ENCODE assay signal across 33 cellular contexts in the genomic region with DNA sequence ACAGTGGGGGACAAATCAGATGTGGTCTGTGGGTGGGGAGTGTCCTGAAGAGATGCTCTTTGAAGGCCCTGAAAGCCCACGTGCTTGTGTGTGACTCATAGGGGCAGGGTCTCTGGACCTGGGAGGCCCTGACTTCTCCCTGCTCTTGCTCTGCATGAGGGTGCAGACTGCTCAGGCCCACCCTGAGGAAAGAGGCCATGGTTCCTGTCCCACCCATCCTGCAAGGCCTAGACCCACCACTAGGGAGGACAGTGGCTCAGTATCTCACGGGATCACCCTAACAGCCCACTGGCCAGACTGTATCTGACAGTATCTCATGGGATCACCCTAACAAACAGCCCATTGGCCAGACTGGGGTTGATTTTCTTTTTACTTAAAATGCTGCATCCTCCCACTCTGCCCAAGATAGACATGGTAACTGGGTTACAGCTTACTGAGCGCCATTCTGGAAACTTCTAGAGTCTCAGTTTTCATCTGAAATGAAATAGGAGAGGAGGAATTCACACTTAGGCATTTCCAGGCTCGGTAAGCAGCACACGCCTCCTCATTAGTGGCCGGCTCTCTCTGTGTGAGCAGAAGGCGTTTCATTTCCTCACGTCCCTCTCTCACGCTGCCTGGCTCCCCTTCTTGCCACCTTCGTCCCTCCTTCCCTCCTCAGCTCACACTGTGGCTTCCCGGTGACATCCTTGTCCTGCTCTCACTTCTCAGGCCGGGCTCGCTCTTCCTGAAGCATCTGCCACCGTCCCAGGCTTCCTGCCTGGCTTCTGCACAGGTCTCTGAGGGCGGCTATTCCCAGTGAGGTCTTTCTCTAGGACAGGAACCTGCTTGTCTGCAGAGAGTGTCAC.
DNase-seq lines count a peak whose midpoint lies in the region; ATAC-seq, FAIRE-seq and TF ChIP-seq lines count a peak whose summit lies in the region.
"Had no signal": no experiment of that assay in that cellular context is flagged by ENCODE, and none has a peak within 500 bp of the region (broad histone marks: within the 10 kb centered on the region; RNA-seq: fewer than 3 reads in every experiment).

No MANE protein-coding gene starts in this region.

- H2BK120ac ChIP-seq in mesenchymal stem cell (ENCODE audit: low read depth, low read length) = no peak overlapping the region

- no peak for TF ChIP-seq RAD21 in HepG2 (CRISPR knock-in tag; IDR thresholded peaks at IDR 0.05)

- CTCF ChIA-PET in HepG2 (lab: Yijun Ruan, JAX; ENCODE audit: low intra/inter-chr PET ratio, low total read pairs) = no interaction called here

- H3K9me3 Mint-ChIP-seq in natural killer cell treated with Interleukin-12 subunit alpha and Interleukin-12 subunit beta and Interleukin-15 and Interleukin-18, amount 100 ng/mL, for 72 hours = peaks cover 4% of the 10 kb centered on the region
- H3K9me3 Mint-ChIP-seq in natural killer cell = peaks cover 0 to 4% of the 10 kb centered on the region in 2 donors
- H3K9me3 Mint-ChIP-seq: activated B cell treated with CpG ODN at 0.5 μM for 24 hours had no signal

- no peaks in the 10 kb centered on the region for H3K4me1 Mint-ChIP-seq in natural killer cell treated with Interleukin-12 subunit alpha and Interleukin-12 subunit beta and Interleukin-15 and Interleukin-18, amount 100 ng/mL, for 72 hours (ENCODE audit: low read depth in 2 of 2)
- no peaks in the 10 kb centered on the region for H3K4me1 Mint-ChIP-seq in natural killer cell
- H3K4me1 Mint-ChIP-seq: activated B cell treated with CpG ODN at 0.5 μM for 24 hours; central memory CD8-positive, alpha-beta T cell; memory B cell; naive thymus-derived CD4-positive, alpha-beta T cell had no signal

- H3K9me3 ChIP-seq in HepG2 (ENCODE audit: low read length) (peaks cover 23% of the 10 kb centered on the region), aorta (ENCODE audit: control insufficient read depth, low read length) (peaks cover 2% of the 10 kb centered on the region), mesenchymal stem cell (ENCODE audit: control insufficient read depth, low read length) (peaks cover 17% of the 10 kb centered on the region), gastroesophageal sphincter (peaks cover 0 to 30% (median 0%) of the 10 kb centered on the region in 3 donors)
- H3K9me3 ChIP-seq: pancreas had no signal

- DNase-seq in natural killer cell treated with Interleukin-12 subunit alpha and Interleukin-12 subunit beta and Interleukin-15 and Interleukin-18, amount 100 ng/mL, for 72 hours (ENCODE audit: low spot score) = peak; percentile 44
- DNase-seq in natural killer cell = no peak
- peak; percentile 2 for DNase-seq in SK-MEL-5 (ENCODE audit: low read depth, low spot score)
- DNase-seq in HepG2 (ENCODE audit: low spot score) = no peak
- DNase-seq in aorta = peak in 1 of 2 donors; percentile 35
- no peak for DNase-seq in NCI-H1105 treated with DMSO at 0.1 percent for 48 hours (lab: John Stamatoyannopoulos, UW)
- DNase-seq in mesenchymal stem cell = no peak
- DNase-seq: ACHN; activated B cell treated with CpG ODN at 0.5 μM for 24 hours; activated CD4-positive, alpha-beta T cell treated with anti-CD3 and anti-CD28 coated beads, Interleukin-2, amount 50 U/mL, for 48 hours; activated CD8-positive, alpha-beta memory T cell treated with anti-CD3 and anti-CD28 coated beads, Interleukin-2, amount 50 U/mL, for 48 hours; Calu3; dermis blood vessel endothelial cell; EL; HCEC 1CT; IMR-90; left cardiac atrium; naive thymus-derived CD4-positive, alpha-beta T cell; NCI-H1436; pancreas; stimulated activated CD4-positive, alpha-beta T cell treated with anti-CD3 and anti-CD28 coated beads, Interleukin-12 subunit alpha, Interleukin-12 subunit beta, amount 100 ng/mL, for 4 hours; stimulated activated CD4-positive, alpha-beta T cell treated with anti-CD3 and anti-CD28 coated beads, Interleukin-4, amount 100 ng/mL, for 24 hours; stimulated activated naive CD8-positive, alpha-beta T cell treated with anti-CD3 and anti-CD28 coated beads, Interleukin-15, Interleukin-2, amounts not matched to agents 100 U/mL and 50 U/mL, for 24 hours; T-helper 9 cell had no signal

- TF ChIP-seq POLR2A in HepG2 (IDR thresholded peaks at IDR 0.05; ENCODE audit: insufficient read depth in 1 of 2, low read depth in 2 of 2, low read length in 2 of 2) = no peak
- TF ChIP-seq POLR2A in gastroesophageal sphincter (IDR thresholded peaks at IDR 0.05) = no peak

- H3K27ac Mint-ChIP-seq in natural killer cell treated with Interleukin-12 subunit alpha and Interleukin-12 subunit beta and Interleukin-15 and Interleukin-18, amount 100 ng/mL, for 72 hours = no peak overlapping the region
- H3K27ac Mint-ChIP-seq in natural killer cell = no peak overlapping the region
- H3K27ac Mint-ChIP-seq: activated B cell treated with CpG ODN at 0.5 μM for 24 hours; activated naive CD8-positive, alpha-beta T cell; activated T-helper 2 cell treated with anti-CD3 and anti-CD28 coated beads, Interferon-gamma antibody, Interleukin-2, Interleukin-4, amounts not matched to agents 10 μg/mL and 5 μg/mL and 100 μg/mL, durations not matched to agents 14 hours and 24 hours and 36 hours; memory B cell; naive thymus-derived CD4-positive, alpha-beta T cell had no signal

- H3K4me2 ChIP-seq in HepG2 (ENCODE audit: low read depth, low read length) (no peak overlapping the region), mesenchymal stem cell (ENCODE audit: low read length, poor library complexity, severe bottlenecking) (no peak overlapping the region)
- H3K4me2 ChIP-seq: BLaER1 treated with 17β-estradiol and CSF1 and Interleukin-3, amounts not matched to agents 10 nM and 100 nM had no signal

- no peak overlapping the region for H3K4ac ChIP-seq in mesenchymal stem cell (ENCODE audit: low read depth in 1 of 2, low read length in 2 of 2)

- H2BK12ac ChIP-seq in mesenchymal stem cell (ENCODE audit: low read length in 2 of 2) = no peak overlapping the region

- POLR2A ChIA-PET in HepG2 (lab: Yijun Ruan, JAX) = no interaction called here

- H3K27me3 ChIP-seq in HepG2 (ENCODE audit: control insufficient read depth in 1 of 2, insufficient read depth in 2 of 2, low read length in 2 of 2) = peaks cover 0 to 3% of the 10 kb centered on the region in 2 experiments; a peak in 1 of 5 replicates
- H3K27me3 ChIP-seq in aorta (ENCODE audit: control insufficient read depth in 1 of 2, insufficient read depth in 2 of 2, low read length in 1 of 2) = no peaks in the 10 kb centered on the region
- H3K27me3 ChIP-seq in mesenchymal stem cell (ENCODE audit: control insufficient read depth in 1 of 2, insufficient read depth in 1 of 2, low read length in 2 of 2) = no peaks in the 10 kb centered on the region
- peaks cover 23% of the 10 kb centered on the region for H3K27me3 ChIP-seq in gastroesophageal sphincter
- H3K27me3 ChIP-seq: BLaER1 treated with 17β-estradiol and CSF1 and Interleukin-3, amounts not matched to agents 10 nM and 100 nM; pancreas; right atrium auricular region had no signal

- H3K14ac ChIP-seq in mesenchymal stem cell (ENCODE audit: low read length in 2 of 2) = no peak overlapping the region

- TF ChIP-seq CTCF in natural killer cell (IDR thresholded peaks at IDR 0.05) (no peak), HepG2 (CRISPR knock-in tag; IDR thresholded peaks at IDR 0.05) (no peak), gastroesophageal sphincter (IDR thresholded peaks at IDR 0.05) (no peak)

- in situ Hi-C loops in SK-MEL-5 (cut with HindIII; ENCODE audit: low pct_unique_long_range_greater_than_20kb, low sequenced_read_pairs) = no loop called here
- in situ Hi-C loops in HepG2 (cut with HindIII; ENCODE audit: extremely low pct_ligation_motif_present, low pct_unique_long_range_greater_than_20kb) = no loop called here

- H3K4me1 ChIP-seq in HepG2 (ENCODE audit: insufficient read depth, low read length) (no peaks in the 10 kb centered on the region), aorta (ENCODE audit: control insufficient read depth in 1 of 2, insufficient read depth in 2 of 2, low read length in 2 of 2) (no peaks in the 10 kb centered on the region), mesenchymal stem cell (ENCODE audit: control insufficient read depth, insufficient read depth, low read depth, low read length) (no peaks in the 10 kb centered on the region), gastroesophageal sphincter (no peaks in the 10 kb centered on the region)
- H3K4me1 ChIP-seq: pancreas, right atrium auricular region had no signal

- TF ChIP-seq EP300 in HepG2 (IDR thresholded peaks at IDR 0.05; ENCODE audit: low read depth in 2 of 2, low read length in 2 of 2) (no peak), HepG2 (CRISPR knock-in tag; IDR thresholded peaks at IDR 0.05; ENCODE audit: borderline replicate concordance) (no peak), gastroesophageal sphincter (IDR thresholded peaks at IDR 0.05) (no peak)

- intact Hi-C loops in natural killer cell (cut with micrococcal nuclease) (no loop called here), HepG2 (cut with micrococcal nuclease; ENCODE audit: unreplicated experiment) (no loop called here), aorta (cut with DNase I) (no loop called here)

- no peak overlapping the region for H3K18ac ChIP-seq in mesenchymal stem cell (ENCODE audit: low read depth in 1 of 2, low read length in 2 of 2)

- H3K27me3 Mint-ChIP-seq in natural killer cell treated with Interleukin-12 subunit alpha and Interleukin-12 subunit beta and Interleukin-15 and Interleukin-18, amount 100 ng/mL, for 72 hours = peaks cover 0 to 2% of the 10 kb centered on the region in 2 donors
- H3K27me3 Mint-ChIP-seq in natural killer cell (ENCODE audit: low read depth in 2 of 2) = peaks cover 0 to 2% of the 10 kb centered on the region in 2 donors
- H3K27me3 Mint-ChIP-seq: central memory CD8-positive, alpha-beta T cell had no signal

- H2AK5ac ChIP-seq in mesenchymal stem cell (ENCODE audit: low read length, severe bottlenecking) = no peak overlapping the region

- FAIRE-seq in HepG2 (lab: Jason Lieb, UNC) = no peak
- FAIRE-seq: endothelial cell of umbilical vein, pancreas had no signal

- H4K20me1 ChIP-seq in HepG2 (ENCODE audit: insufficient read depth, low read length) = no peaks in the 10 kb centered on the region
- H4K20me1 ChIP-seq: BLaER1 treated with 17β-estradiol and CSF1 and Interleukin-3, amounts not matched to agents 10 nM and 100 nM had no signal

- H3K36me3 ChIP-seq in HepG2 (replicated peaks in 1 of 2; ENCODE audit: control insufficient read depth in 1 of 2, insufficient read depth in 2 of 2, low read length in 2 of 2) (no peaks in the 10 kb centered on the region), aorta (ENCODE audit: control insufficient read depth in 1 of 2, insufficient read depth in 2 of 2, low read length in 1 of 2) (no peaks in the 10 kb centered on the region), mesenchymal stem cell (ENCODE audit: control insufficient read depth in 1 of 2, insufficient read depth in 2 of 2, low read depth in 1 of 2, low read length in 2 of 2) (no peaks in the 10 kb centered on the region), gastroesophageal sphincter (no peaks in the 10 kb centered on the region)
- H3K36me3 ChIP-seq: BLaER1 treated with 17β-estradiol and CSF1 and Interleukin-3, amounts not matched to agents 10 nM and 100 nM; pancreas; right atrium auricular region had no signal

- no peak overlapping the region for H2BK15ac ChIP-seq in mesenchymal stem cell (ENCODE audit: low read depth, poor library complexity, severe bottlenecking)

- no peak overlapping the region for H4K91ac ChIP-seq in mesenchymal stem cell (ENCODE audit: low read length)

- BruUV-seq in HepG2 (replicated peaks; lab: Mats Ljungman, UMichigan) = no TSS peak

- no peak overlapping the region for H3K4me3 Mint-ChIP-seq in natural killer cell treated with Interleukin-12 subunit alpha and Interleukin-12 subunit beta and Interleukin-15 and Interleukin-18, amount 100 ng/mL, for 72 hours
- no peak overlapping the region for H3K4me3 Mint-ChIP-seq in natural killer cell
- H3K4me3 Mint-ChIP-seq: activated B cell treated with CpG ODN at 0.5 μM for 24 hours; activated naive CD8-positive, alpha-beta T cell; central memory CD8-positive, alpha-beta T cell; memory B cell; naive thymus-derived CD4-positive, alpha-beta T cell had no signal

- H3K79me1 ChIP-seq in mesenchymal stem cell (replicated peaks; ENCODE audit: low read length, poor library complexity, severe bottlenecking) = no peaks in the 10 kb centered on the region

- H3K9ac ChIP-seq in HepG2 (ENCODE audit: insufficient read depth, low read depth, low read length) (no peak overlapping the region), mesenchymal stem cell (ENCODE audit: low read length) (no peak overlapping the region)
- H3K9ac ChIP-seq: BLaER1 treated with 17β-estradiol and CSF1 and Interleukin-3, amounts not matched to agents 10 nM and 100 nM had no signal

- H3K4me3 ChIP-seq in HepG2 (replicated peaks in 1 of 3; ENCODE audit: insufficient read depth in 1 of 3, low read depth in 2 of 3, low read length in 3 of 3) = no peak overlapping the region
- no peak overlapping the region for H3K4me3 ChIP-seq in aorta (ENCODE audit: low read length in 2 of 2)
- H3K4me3 ChIP-seq in mesenchymal stem cell (ENCODE audit: insufficient read depth in 1 of 2, low read depth in 1 of 2, low read length in 2 of 2) = no peak overlapping the region
- no peak overlapping the region for H3K4me3 ChIP-seq in gastroesophageal sphincter
- H3K4me3 ChIP-seq: BLaER1 treated with 17β-estradiol and CSF1 and Interleukin-3, amounts not matched to agents 10 nM and 100 nM; pancreas; right atrium auricular region; SK-N-MC had no signal

- peak in 1 of 2 donors; percentile 31 for ATAC-seq in natural killer cell treated with Interleukin-12 subunit alpha and Interleukin-12 subunit beta and Interleukin-15 and Interleukin-18, amount 100 ng/mL, for 72 hours
- ATAC-seq in natural killer cell (no peak), HepG2 (peak; percentile 83), aorta (ENCODE audit: low FRiP score) (peak; percentile 13), gastroesophageal sphincter (no peak)
- ATAC-seq: left cardiac atrium; naive thymus-derived CD4-positive, alpha-beta T cell; pancreas; stimulated activated naive CD8-positive, alpha-beta T cell treated with anti-CD3 and anti-CD28 coated beads, Interleukin-15, Interleukin-2, amounts not matched to agents 100 U/mL and 50 U/mL, for 24 hours had no signal

- no peak overlapping the region for H3K23ac ChIP-seq in mesenchymal stem cell (ENCODE audit: low read length in 2 of 2)

- H3K36me3 Mint-ChIP-seq in natural killer cell treated with Interleukin-12 subunit alpha and Interleukin-12 subunit beta and Interleukin-15 and Interleukin-18, amount 100 ng/mL, for 72 hours = peaks cover 2% of the 10 kb centered on the region
- H3K36me3 Mint-ChIP-seq in natural killer cell = no peaks in the 10 kb centered on the region
- H3K36me3 Mint-ChIP-seq: activated naive CD8-positive, alpha-beta T cell; memory B cell; naive thymus-derived CD4-positive, alpha-beta T cell had no signal

- H2AFZ ChIP-seq in HepG2 (ENCODE audit: low read length) (no peak overlapping the region), mesenchymal stem cell (ENCODE audit: low read depth, low read length) (no peak overlapping the region)

- no peak overlapping the region for H3K27ac ChIP-seq in HepG2 (ENCODE audit: extremely low read length, insufficient read depth, low read length)
- H3K27ac ChIP-seq in aorta (ENCODE audit: low read depth in 1 of 2, low read length in 2 of 2) = no peak overlapping the region
- H3K27ac ChIP-seq in mesenchymal stem cell (ENCODE audit: low read length, poor library complexity, severe bottlenecking) = no peak overlapping the region
- H3K27ac ChIP-seq in gastroesophageal sphincter = no peak overlapping the region
- H3K27ac ChIP-seq: BLaER1 treated with 17β-estradiol and CSF1 and Interleukin-3, amounts not matched to agents 10 nM and 100 nM; pancreas; right atrium auricular region; SK-N-MC had no signal

- no peak overlapping the region for H2BK5ac ChIP-seq in mesenchymal stem cell (ENCODE audit: low read depth, low read length, poor library complexity, severe bottlenecking)

- 17% methylated on average over 14 of the region's 15 CpGs for WGBS in HepG2 (ENCODE audit: low lambda C conversion rate)
- WGBS in aorta, 2 donors = 57 to 79% methylated on average over 15 of the region's 15 CpGs
- WGBS in mesenchymal stem cell = 58% methylated on average over 15 of the region's 15 CpGs
- WGBS in gastroesophageal sphincter (ENCODE audit: low coverage in 1 of 2), 2 donors = 49 to 51% methylated on average over 10 to 14 of the region's 15 CpGs

- no peaks in the 10 kb centered on the region for H3K79me2 ChIP-seq in HepG2 (ENCODE audit: insufficient read depth, low read length)

- no peak overlapping the region for H4K8ac ChIP-seq in mesenchymal stem cell (ENCODE audit: low read length)

Comparison
In these comparisons a context has a peak if more than half of its experiments do, and no peak if none do; other contexts are left out.
1. DNase-seq: peak in natural killer cell treated with Interleukin-12 subunit alpha and Interleukin-12 subunit beta and Interleukin-15 and Interleukin-18, amount 100 ng/mL, for 72 hours (single experiment) and SK-MEL-5 (single experiment); none in natural killer cell (single experiment), HepG2 (single experiment), NCI-H1105 treated with DMSO at 0.1 percent for 48 hours (single experiment) and mesenchymal stem cell (single experiment).
2. ATAC-seq: peak in HepG2 (single experiment) and aorta (single experiment); none in natural killer cell (0 of 3) and gastroesophageal sphincter (single experiment).